Comparison of ENCODE assay signal across 13 cellular contexts in genomic region chr20:8094845-8095244, GRCh38. TPM values are rescaled to one million over a fixed set of nuclear protein-coding genes. Genes with fewer than 3 reads are reported as not detected.
DNase-seq lines count a peak whose midpoint lies in the region; ATAC-seq and TF ChIP-seq lines count a peak whose summit lies in the region.
"Had no signal": no experiment of that assay in that cellular context is flagged by ENCODE, and none has a peak within 500 bp of the region (broad histone marks: within the 10 kb centered on the region; RNA-seq: fewer than 3 reads in every experiment).

No MANE protein-coding gene starts in this region.

- no peak overlapping the region for H3K27ac Mint-ChIP-seq in activated CD8-positive, alpha-beta memory T cell treated with anti-CD3 and anti-CD28 coated beads, Interleukin-2, amount 10 ng/mL, durations not matched to agents 7 days and 5 days
- H3K27ac Mint-ChIP-seq: activated CD4-positive, alpha-beta T cell treated with anti-CD3 and anti-CD28 coated beads for 36 hours; activated naive CD4-positive, alpha-beta T cell treated with anti-CD3 and anti-CD28 coated beads, Interleukin-2, amount 50 U/mL, for 24 hours; stimulated activated memory B cell treated with anti-CD40 and anti-IgM and Interleukin-4, amounts not matched to agents 10 μg/mL and 1 μg/mL and 100 μg/mL, for 72 hours had no signal

- intact Hi-C loops in sciatic nerve (cut with DNase I): no loop called here

- no peaks in the 10 kb centered on the region for H3K36me3 ChIP-seq in RWPE2 (ENCODE audit: low read depth)

- H3K4me3 Mint-ChIP-seq in activated CD8-positive, alpha-beta memory T cell treated with anti-CD3 and anti-CD28 coated beads, Interleukin-2, amount 10 ng/mL, durations not matched to agents 7 days and 5 days: no peak overlapping the region
- H3K4me3 Mint-ChIP-seq: activated CD4-positive, alpha-beta T cell treated with anti-CD3 and anti-CD28 coated beads for 36 hours; activated naive CD4-positive, alpha-beta T cell treated with anti-CD3 and anti-CD28 coated beads, Interleukin-2, amount 50 U/mL, for 24 hours; stimulated activated memory B cell treated with anti-CD40 and anti-IgM and Interleukin-4, amounts not matched to agents 10 μg/mL and 1 μg/mL and 100 μg/mL, for 72 hours had no signal

- H3K27me3 ChIP-seq in RWPE2 (ENCODE audit: insufficient read depth, poor library complexity, severe bottlenecking): no peaks in the 10 kb centered on the region

- H3K9me3 ChIP-seq in RWPE2 (ENCODE audit: severe bottlenecking): no peaks in the 10 kb centered on the region

- ATAC-seq in RWPE2 (ENCODE audit: low read depth) (peak; percentile 69), sciatic nerve (peak; percentile 63)
- no peak for ATAC-seq in activated CD8-positive, alpha-beta memory T cell treated with anti-CD3 and anti-CD28 coated beads, Interleukin-2, amount 10 ng/mL, durations not matched to agents 7 days and 5 days
- ATAC-seq: activated CD4-positive, alpha-beta T cell treated with anti-CD3 and anti-CD28 coated beads for 36 hours; stimulated activated memory B cell treated with anti-CD40 and anti-IgM and Interleukin-4, amounts not matched to agents 10 μg/mL and 1 μg/mL and 100 μg/mL, for 72 hours had no signal

- peak overlapping the region; percentile 40 for H3K27ac ChIP-seq in RWPE2 (ENCODE audit: poor library complexity, severe bottlenecking)

- TF ChIP-seq CTCF in RWPE2 (IDR thresholded peaks at IDR 0.05; ENCODE audit: poor library complexity, severe bottlenecking) (no peak), fibroblast of villous mesenchyme (IDR thresholded peaks at IDR 0.05; ENCODE audit: insufficient read depth, low read depth, low read length) (no peak)

- H3K27me3 Mint-ChIP-seq in activated CD8-positive, alpha-beta memory T cell treated with anti-CD3 and anti-CD28 coated beads, Interleukin-2, amount 10 ng/mL, durations not matched to agents 7 days and 5 days: peaks cover 14% of the 10 kb centered on the region

- no peaks in the 10 kb centered on the region for H3K9me3 Mint-ChIP-seq in activated CD8-positive, alpha-beta memory T cell treated with anti-CD3 and anti-CD28 coated beads, Interleukin-2, amount 10 ng/mL, durations not matched to agents 7 days and 5 days (ENCODE audit: low read depth)
- H3K9me3 Mint-ChIP-seq: activated naive CD4-positive, alpha-beta T cell treated with anti-CD3 and anti-CD28 coated beads, Interleukin-2, amount 50 U/mL, for 24 hours; stimulated activated memory B cell treated with anti-CD40 and anti-IgM and Interleukin-4, amounts not matched to agents 10 μg/mL and 1 μg/mL and 100 μg/mL, for 72 hours had no signal

- peak; percentile 57 for DNase-seq in ELR (ENCODE audit: low read depth)
- DNase-seq in RWPE2 (ENCODE audit: low spot score): no peak
- peak; percentile 58 for DNase-seq in fibroblast of villous mesenchyme (ENCODE audit: low read depth)
- DNase-seq in sciatic nerve (ENCODE audit: low spot score): no peak
- DNase-seq in NCI-H1694 treated with DMSO at 0.1 percent for 48 hours (lab: John Stamatoyannopoulos, UW): no peak
- no peak for DNase-seq in NCI-H2029 treated with DMSO at 0.1 percent for 48 hours (lab: John Stamatoyannopoulos, UW)
- DNase-seq in DMS153 treated with DMSO at 0.1 percent for 48 hours (lab: John Stamatoyannopoulos, UW; ENCODE audit: unreplicated experiment): no peak
- DNase-seq in activated CD8-positive, alpha-beta memory T cell treated with anti-CD3 and anti-CD28 coated beads, Interleukin-2, amount 10 ng/mL, durations not matched to agents 7 days and 5 days: no peak
- DNase-seq: activated CD4-positive, alpha-beta T cell treated with anti-CD3 and anti-CD28 coated beads for 36 hours; cortex of kidney; NCI-H2081 treated with DMSO at 0.1 percent for 48 hours had no signal

- H3K36me3 Mint-ChIP-seq in activated CD8-positive, alpha-beta memory T cell treated with anti-CD3 and anti-CD28 coated beads, Interleukin-2, amount 10 ng/mL, durations not matched to agents 7 days and 5 days: no peaks in the 10 kb centered on the region
- H3K36me3 Mint-ChIP-seq: activated naive CD4-positive, alpha-beta T cell treated with anti-CD3 and anti-CD28 coated beads, Interleukin-2, amount 50 U/mL, for 24 hours; stimulated activated memory B cell treated with anti-CD40 and anti-IgM and Interleukin-4, amounts not matched to agents 10 μg/mL and 1 μg/mL and 100 μg/mL, for 72 hours had no signal

- CTCF ChIA-PET in activated CD8-positive, alpha-beta memory T cell treated with anti-CD3 and anti-CD28 coated beads, Interleukin-2, amount 10 ng/mL, durations not matched to agents 7 days and 5 days (lab: Charles Lee): no interaction called here

- peaks cover 13% of the 10 kb centered on the region for H3K4me1 ChIP-seq in RWPE2 (ENCODE audit: insufficient read depth, poor library complexity, severe bottlenecking)

- H3K4me1 Mint-ChIP-seq in activated CD8-positive, alpha-beta memory T cell treated with anti-CD3 and anti-CD28 coated beads, Interleukin-2, amount 10 ng/mL, durations not matched to agents 7 days and 5 days: no peaks in the 10 kb centered on the region
- H3K4me1 Mint-ChIP-seq: activated CD4-positive, alpha-beta T cell treated with anti-CD3 and anti-CD28 coated beads for 36 hours; activated naive CD4-positive, alpha-beta T cell treated with anti-CD3 and anti-CD28 coated beads, Interleukin-2, amount 50 U/mL, for 24 hours; stimulated activated memory B cell treated with anti-CD40 and anti-IgM and Interleukin-4, amounts not matched to agents 10 μg/mL and 1 μg/mL and 100 μg/mL, for 72 hours had no signal

- H3K4me3 ChIP-seq in RWPE2 (ENCODE audit: severe bottlenecking) (no peak overlapping the region), fibroblast of villous mesenchyme (ENCODE audit: low read depth, low read length) (no peak overlapping the region)

RNA-seq across cellular contexts. Expression of gene PLCB1, which starts 37.2 kb away (rescaled TPM):
- total RNA-seq in fibroblast of villous mesenchyme (19.0 and 35.4 TPM in 2 replicates), sciatic nerve (58.5 TPM)
- 1 to 10 TPM; 2.4 to 3.2 TPM for total RNA-seq in activated CD8-positive, alpha-beta memory T cell treated with anti-CD3 and anti-CD28 coated beads, Interleukin-2, amount 10 ng/mL, durations not matched to agents 7 days and 5 days

Comparison
In these comparisons a context has a peak if more than half of its experiments do, and no peak if none do; other contexts are left out.
1. DNase-seq: peak in ELR (single experiment) and fibroblast of villous mesenchyme (single experiment); none in RWPE2 (single experiment), sciatic nerve (single experiment), NCI-H1694 treated with DMSO at 0.1 percent for 48 hours (single experiment), NCI-H2029 treated with DMSO at 0.1 percent for 48 hours (single experiment), DMS153 treated with DMSO at 0.1 percent for 48 hours (single experiment) and activated CD8-positive, alpha-beta memory T cell treated with anti-CD3 and anti-CD28 coated beads, Interleukin-2, amount 10 ng/mL, durations not matched to agents 7 days and 5 days (single experiment).